20 cellular contexts compared by ENCODE assay signal in the genomic region with DNA sequence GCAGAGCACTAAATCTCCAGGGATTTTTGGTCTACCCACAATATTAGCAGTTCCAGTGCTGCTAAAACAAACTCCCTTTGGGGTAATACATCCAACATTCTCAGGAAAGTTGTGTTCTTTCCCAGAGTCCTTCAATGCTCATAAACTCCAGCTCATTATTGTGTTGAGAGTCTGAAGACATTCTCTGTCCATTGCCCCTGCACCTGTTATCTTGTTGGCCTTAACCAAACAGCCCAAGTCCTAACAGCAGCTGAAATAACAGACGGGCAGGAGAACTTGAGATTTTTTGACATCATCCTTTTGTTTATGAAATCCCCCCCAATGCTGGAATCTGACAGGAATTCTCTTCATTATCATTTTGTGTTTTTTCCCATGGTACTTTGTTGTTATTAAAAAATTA.
"Had no signal": no experiment of that assay in that cellular context is flagged by ENCODE, and none has a peak within 500 bp of the region (broad histone marks: within the 10 kb centered on the region; RNA-seq: fewer than 3 reads in every experiment).

No MANE protein-coding gene starts in this region.

- DNase-seq: cortex of kidney; dorsolateral prefrontal cortex; effector CD8-positive, alpha-beta T cell; glutamatergic neuron; left ventricle myocardium inferior; lower lobe of right lung; naive B cell; psoas muscle; retina; right lobe of liver; spleen; stimulated activated CD4-positive, alpha-beta T cell treated with anti-CD3 and anti-CD28 coated beads, Interleukin-15, amount 100 ng/mL, for 24 hours; stimulated activated CD4-positive, alpha-beta T cell treated with anti-CD3 and anti-CD28 coated beads, Interleukin-1b, Interleukin-23, amount 100 ng/mL, for 48 hours; stimulated activated CD4-positive, alpha-beta T cell treated with anti-CD3 and anti-CD28 coated beads, Interleukin-4, amount 100 ng/mL, for 24 hours; tibial artery; upper lobe of left lung; uterus had no signal

- ATAC-seq: esophagus mucosa; gastroesophageal sphincter; lower lobe of right lung; psoas muscle; right lobe of liver; stimulated activated memory B cell treated with anti-CD40 and anti-IgM and Interleukin-4, amounts not matched to agents 10 μg/mL and 1 μg/mL and 100 μg/mL, for 72 hours had no signal

- H3K4me1 ChIP-seq: gastroesophageal sphincter, left ventricle myocardium inferior, lower lobe of right lung, psoas muscle, right lobe of liver, spleen, tibial artery, upper lobe of left lung, uterus had no signal

- H3K27ac ChIP-seq: dorsolateral prefrontal cortex, gastroesophageal sphincter, left ventricle myocardium inferior, lower lobe of right lung, psoas muscle, right lobe of liver, spleen, tibial artery, upper lobe of left lung, uterus had no signal

- H3K36me3 ChIP-seq: gastroesophageal sphincter, left ventricle myocardium inferior, lower lobe of right lung, right lobe of liver, spleen, tibial artery, upper lobe of left lung, uterus had no signal

- H3K4me3 ChIP-seq: dorsolateral prefrontal cortex, gastroesophageal sphincter, left ventricle myocardium inferior, lower lobe of right lung, psoas muscle, right lobe of liver, spleen, tibial artery, upper lobe of left lung, uterus had no signal

- H3K27me3 ChIP-seq: dorsolateral prefrontal cortex, gastroesophageal sphincter, right lobe of liver, spleen, tibial artery, upper lobe of left lung, uterus had no signal

- H3K9me3 ChIP-seq: gastroesophageal sphincter, left ventricle myocardium inferior, lower lobe of right lung, psoas muscle, right lobe of liver, spleen, tibial artery, upper lobe of left lung, uterus had no signal
